Comparison of ENCODE assay signal across 8 cellular contexts in genomic region chr1:51616490-51616889, GRCh38. TPM values are rescaled to one million over a fixed set of nuclear protein-coding genes. Genes with fewer than 3 reads are reported as not detected.
DNase-seq lines count a peak whose midpoint lies in the region; TF ChIP-seq lines count a peak whose summit lies in the region.

No MANE protein-coding gene starts in this region.

- no peaks in the 10 kb centered on the region for H3F3A ChIP-seq in smooth muscle cell (ENCODE audit: low read depth)

- H4K20me1 ChIP-seq in hepatocyte (ENCODE audit: insufficient read depth, poor library complexity, severe bottlenecking) (no peaks in the 10 kb centered on the region), smooth muscle cell (ENCODE audit: low read depth) (peaks cover 3% of the 10 kb centered on the region)

- no peak overlapping the region for H3K9ac ChIP-seq in smooth muscle cell (ENCODE audit: low read depth)

- H3K27me3 ChIP-seq in H7 (ENCODE audit: control insufficient read depth, insufficient read depth, low read length) (no peaks in the 10 kb centered on the region), hepatocyte (no peaks in the 10 kb centered on the region), smooth muscle cell (ENCODE audit: low read depth) (no peaks in the 10 kb centered on the region)

- H3K4me3 ChIP-seq in H7 (ENCODE audit: insufficient read depth, low read depth, low read length) (peak overlapping the region; percentile 5; the same call in 1 of the 2 replicates), hepatocyte (peak overlapping the region; percentile 39), smooth muscle cell (peak overlapping the region; percentile 92)

- no peak for TF ChIP-seq CTCF in VCaP (conservative IDR thresholded peaks at IDR 0.05)
- no peak for TF ChIP-seq CTCF in hepatocyte (IDR thresholded peaks at IDR 0.05; ENCODE audit: poor library complexity)
- TF ChIP-seq CTCF in smooth muscle cell (IDR thresholded peaks at IDR 0.05; ENCODE audit: borderline replicate concordance, insufficient read depth, poor library complexity, severe bottlenecking) = no peak

- DNase-seq in H7 (no peak), hepatocyte (ENCODE audit: low spot score) (no peak), smooth muscle cell (lab: John Stamatoyannopoulos, UW; ENCODE audit: unreplicated experiment) (no peak), GF-D8 (lab: John Stamatoyannopoulos, UW) (no peak), middle frontal gyrus (ENCODE audit: extremely low spot score, low spot score) (no peak), NCI-H82 treated with DMSO at 0.1 percent for 48 hours (lab: John Stamatoyannopoulos, UW; ENCODE audit: unreplicated experiment) (no peak), SKM-1 (lab: John Stamatoyannopoulos, UW; ENCODE audit: unreplicated experiment) (no peak)

- H3K4me2 ChIP-seq in hepatocyte (peak overlapping the region; percentile 85), smooth muscle cell (peak overlapping the region; percentile 95)

- no peaks in the 10 kb centered on the region for H3K9me2 ChIP-seq in hepatocyte (replicated peaks; ENCODE audit: insufficient read depth)

- H3K79me2 ChIP-seq in hepatocyte (peaks cover 43% of the 10 kb centered on the region), smooth muscle cell (ENCODE audit: low read depth) (peaks cover 38% of the 10 kb centered on the region)

- WGBS in hepatocyte (ENCODE audit: low lambda C conversion rate, missing lambda C conversion rate) = 74% methylated on average over 4 of the region's 4 CpGs
- WGBS in smooth muscle cell (ENCODE audit: low lambda C conversion rate) = 75% methylated on average over 4 of the region's 4 CpGs

- H2AFZ ChIP-seq in hepatocyte = peak overlapping the region; percentile 37
- H2AFZ ChIP-seq in smooth muscle cell (ENCODE audit: low read depth) = peak overlapping the region; percentile 57

- peaks cover 4% of the 10 kb centered on the region for H3K4me1 ChIP-seq in hepatocyte (ENCODE audit: insufficient read depth)
- peaks cover 7% of the 10 kb centered on the region for H3K4me1 ChIP-seq in smooth muscle cell (ENCODE audit: low read depth)

- H3K9me3 ChIP-seq in hepatocyte (ENCODE audit: low read depth) = no peaks in the 10 kb centered on the region
- no peaks in the 10 kb centered on the region for H3K9me3 ChIP-seq in smooth muscle cell (replicated peaks; ENCODE audit: low read depth)

- H3K27ac ChIP-seq in VCaP (peak overlapping the region; percentile 67), hepatocyte (no peak overlapping the region), smooth muscle cell (ENCODE audit: low read depth) (no peak overlapping the region)

- H3K36me3 ChIP-seq in H7 (replicated peaks; ENCODE audit: control insufficient read depth, insufficient read depth, low read length) = no peaks in the 10 kb centered on the region
- no peaks in the 10 kb centered on the region for H3K36me3 ChIP-seq in hepatocyte (replicated peaks; ENCODE audit: insufficient read depth, low read depth)
- H3K36me3 ChIP-seq in smooth muscle cell (ENCODE audit: low read depth) = no peaks in the 10 kb centered on the region

RNA-seq across cellular contexts. Expression of gene OSBPL9, which starts 0.4 kb away (rescaled TPM):
- 87.4 and 149 TPM in 2 replicates for total RNA-seq in H7 (2014; rRNA removed; shearing (Covaris generic))
- total RNA-seq in hepatocyte (107 and 288 TPM in 2 replicates), smooth muscle cell (112 and 117 TPM in 2 replicates)
- polyA plus RNA-seq in hepatocyte (59.5 and 71.0 TPM in 2 replicates), smooth muscle cell (64.4 and 66.7 TPM in 2 replicates)

Comparison
In these comparisons a context has a peak if more than half of its experiments do, and no peak if none do; other contexts are left out.
1. H3K4me3 ChIP-seq: peak in every context shown above with its lines; median percentile 92 in smooth muscle cell; 39 in hepatocyte; 5 in H7.